Comparison of ENCODE assay signal across 26 cellular contexts in genomic region chr9:65411336-65411735, GRCh38.
"Had no signal": no experiment of that assay in that cellular context is flagged by ENCODE, and none has a peak within 500 bp of the region (broad histone marks: within the 10 kb centered on the region; RNA-seq: fewer than 3 reads in every experiment).

No MANE protein-coding gene starts in this region.

- H3K4me1 Mint-ChIP-seq: naive thymus-derived CD4-positive, alpha-beta T cell; natural killer cell; nephron; neural progenitor cell; stimulated activated memory B cell treated with anti-CD40 and anti-IgM and Interleukin-4, amounts not matched to agents 10 μg/mL and 1 μg/mL and 100 μg/mL, for 72 hours; stimulated activated naive CD8-positive, alpha-beta T cell treated with anti-CD3 and anti-CD28 coated beads, Interleukin-15, amount 100 ng/mL, for 72 hours had no signal

- H3K27ac ChIP-seq: neural progenitor cell, ovary, parathyroid adenoma, psoas muscle, right lobe of liver, sigmoid colon, tibial artery, transverse colon, upper lobe of right lung, uterus had no signal

- H3K27ac Mint-ChIP-seq: naive thymus-derived CD4-positive, alpha-beta T cell; natural killer cell; nephron; neural progenitor cell; stimulated activated memory B cell treated with anti-CD40 and anti-IgM and Interleukin-4, amounts not matched to agents 10 μg/mL and 1 μg/mL and 100 μg/mL, for 72 hours; stimulated activated naive CD8-positive, alpha-beta T cell treated with anti-CD3 and anti-CD28 coated beads, Interleukin-15, amount 100 ng/mL, for 72 hours; type B pancreatic cell had no signal

- H3K27me3 ChIP-seq: neural progenitor cell, ovary, right lobe of liver, sigmoid colon, tibial artery, transverse colon, upper lobe of right lung, uterus had no signal

- H3K4me3 ChIP-seq: neural progenitor cell, ovary, psoas muscle, right lobe of liver, sigmoid colon, tibial artery, transverse colon, upper lobe of right lung, uterus had no signal

- H3K36me3 ChIP-seq: neural progenitor cell, ovary, right lobe of liver, sigmoid colon, tibial artery, transverse colon, upper lobe of right lung, uterus had no signal

- H3K4me3 Mint-ChIP-seq: naive thymus-derived CD4-positive, alpha-beta T cell; natural killer cell; nephron; neural progenitor cell; stimulated activated memory B cell treated with anti-CD40 and anti-IgM and Interleukin-4, amounts not matched to agents 10 μg/mL and 1 μg/mL and 100 μg/mL, for 72 hours; stimulated activated naive CD8-positive, alpha-beta T cell treated with anti-CD3 and anti-CD28 coated beads, Interleukin-15, amount 100 ng/mL, for 72 hours; type B pancreatic cell had no signal

- DNase-seq: naive thymus-derived CD4-positive, alpha-beta T cell; natural killer cell; occipital lobe; psoas muscle; right cardiac atrium; right lobe of liver; sigmoid colon; small intestine; stimulated activated CD4-positive, alpha-beta T cell treated with anti-CD3 and anti-CD28 coated beads, Interleukin-12 subunit alpha, Interleukin-12 subunit beta, amount 100 ng/mL, for 4 hours; stimulated activated CD4-positive, alpha-beta T cell treated with anti-CD3 and anti-CD28 coated beads, Interleukin-1b, Interleukin-23, amount 100 ng/mL, for 48 hours; stimulated activated CD4-positive, alpha-beta T cell treated with anti-CD3 and anti-CD28 coated beads, Interleukin-4, amount 100 ng/mL, for 1 hour; stimulated activated CD4-positive, alpha-beta T cell treated with anti-CD3 and anti-CD28 coated beads, Interleukin-4, amount 100 ng/mL, for 4 hours; stimulated activated CD8-positive, alpha-beta memory T cell treated with anti-CD3 and anti-CD28 coated beads, Interleukin-4, amount 100 ng/mL, for 48 hours; stimulated activated naive CD4-positive, alpha-beta T cell; stimulated activated naive CD8-positive, alpha-beta T cell treated with anti-CD3 and anti-CD28 coated beads, Interleukin-15, amount 100 ng/mL, for 72 hours; stimulated activated naive CD8-positive, alpha-beta T cell treated with anti-CD3 and anti-CD28 coated beads, Interleukin-15, Interleukin-2, amounts not matched to agents 100 U/mL and 50 U/mL, for 24 hours; transverse colon; uterus had no signal

- H3K9ac ChIP-seq: neural progenitor cell, parathyroid adenoma had no signal

- H3K4me1 ChIP-seq: neural progenitor cell, parathyroid adenoma, psoas muscle, right lobe of liver, sigmoid colon, tibial artery, transverse colon, upper lobe of right lung, uterus had no signal

- H3K9me3 ChIP-seq: psoas muscle, right lobe of liver, transverse colon, upper lobe of right lung, uterus had no signal

- H3K36me3 Mint-ChIP-seq: stimulated activated memory B cell treated with anti-CD40 and anti-IgM and Interleukin-4, amounts not matched to agents 10 μg/mL and 1 μg/mL and 100 μg/mL, for 72 hours had no signal

- ATAC-seq: naive thymus-derived CD4-positive, alpha-beta T cell; natural killer cell; psoas muscle; right cardiac atrium; stimulated activated memory B cell treated with anti-CD40 and anti-IgM and Interleukin-4, amounts not matched to agents 10 μg/mL and 1 μg/mL and 100 μg/mL, for 72 hours; stimulated activated naive CD8-positive, alpha-beta T cell treated with anti-CD3 and anti-CD28 coated beads, Interleukin-15, amount 100 ng/mL, for 72 hours; stimulated activated naive CD8-positive, alpha-beta T cell treated with anti-CD3 and anti-CD28 coated beads, Interleukin-15, Interleukin-2, amounts not matched to agents 100 U/mL and 50 U/mL, for 24 hours; upper lobe of right lung had no signal

- FAIRE-seq: small intestine had no signal

- H3K27me3 Mint-ChIP-seq: naive thymus-derived CD4-positive, alpha-beta T cell; stimulated activated memory B cell treated with anti-CD40 and anti-IgM and Interleukin-4, amounts not matched to agents 10 μg/mL and 1 μg/mL and 100 μg/mL, for 72 hours; stimulated activated naive CD8-positive, alpha-beta T cell treated with anti-CD3 and anti-CD28 coated beads, Interleukin-15, amount 100 ng/mL, for 72 hours; type B pancreatic cell had no signal
